In genomic region chrX:2788980-2789379, GRCh38 we compare ENCODE assay signal across 29 cellular contexts. TPM values are rescaled to one million over a fixed set of nuclear protein-coding genes. Genes with fewer than 3 reads are reported as not detected.
"Had no signal": no experiment of that assay in that cellular context is flagged by ENCODE, and none has a peak within 500 bp of the region (broad histone marks: within the 10 kb centered on the region; RNA-seq: fewer than 3 reads in every experiment).

No MANE protein-coding gene starts in this region.

- H3K36me3 ChIP-seq: stomach, suprapubic skin, thoracic aorta, thyroid gland, tibial artery, tibial nerve, transverse colon, upper lobe of left lung, upper lobe of right lung, uterus, vagina had no signal

- H3K27me3 Mint-ChIP-seq: stimulated activated naive CD8-positive, alpha-beta T cell treated with anti-CD3 and anti-CD28 coated beads, Interleukin-15, Interleukin-2, amounts not matched to agents 100 ng/mL and 50 ng/mL, for 24 hours; type B pancreatic cell had no signal

- H3K27ac Mint-ChIP-seq: stimulated activated effector memory CD8-positive, alpha-beta T cell treated with anti-CD3 and anti-CD28 coated beads, Interleukin-12 subunit alpha, Interleukin-12 subunit beta, amount 100 ng/mL, for 72 hours; stimulated activated memory B cell treated with anti-CD40 and anti-IgM and Interleukin-4, amounts not matched to agents 10 μg/mL and 1 μg/mL and 100 μg/mL, for 72 hours; stimulated activated naive B cell treated with anti-CD40 and anti-IgM and Interleukin-4, amounts not matched to agents 10 μg/mL and 1 μg/mL and 100 μg/mL, for 72 hours; stimulated activated naive CD8-positive, alpha-beta T cell treated with anti-CD3 and anti-CD28 coated beads, Interleukin-15, amount 100 ng/mL, for 72 hours; stimulated activated naive CD8-positive, alpha-beta T cell treated with anti-CD3 and anti-CD28 coated beads, Interleukin-15, Interleukin-2, amounts not matched to agents 100 ng/mL and 50 ng/mL, for 24 hours; type B pancreatic cell had no signal

- H3K4me3 Mint-ChIP-seq: stimulated activated effector memory CD8-positive, alpha-beta T cell treated with anti-CD3 and anti-CD28 coated beads, Interleukin-12 subunit alpha, Interleukin-12 subunit beta, amount 100 ng/mL, for 72 hours; stimulated activated memory B cell treated with anti-CD40 and anti-IgM and Interleukin-4, amounts not matched to agents 10 μg/mL and 1 μg/mL and 100 μg/mL, for 72 hours; stimulated activated naive B cell treated with anti-CD40 and anti-IgM and Interleukin-4, amounts not matched to agents 10 μg/mL and 1 μg/mL and 100 μg/mL, for 72 hours; stimulated activated naive CD8-positive, alpha-beta T cell treated with anti-CD3 and anti-CD28 coated beads, Interleukin-15, amount 100 ng/mL, for 72 hours; stimulated activated naive CD8-positive, alpha-beta T cell treated with anti-CD3 and anti-CD28 coated beads, Interleukin-15, Interleukin-2, amounts not matched to agents 100 ng/mL and 50 ng/mL, for 24 hours; type B pancreatic cell had no signal

- H3K4me1 ChIP-seq: stomach, suprapubic skin, testis, thyroid gland, tibial artery, tibial nerve, transverse colon, upper lobe of left lung, upper lobe of right lung, uterus, vagina had no signal

- H3K4me3 ChIP-seq: stomach, suprapubic skin, testis, thoracic aorta, thyroid gland, tibial artery, tibial nerve, transverse colon, upper lobe of left lung, upper lobe of right lung, uterus, vagina had no signal

- H3K4me1 Mint-ChIP-seq: stimulated activated effector memory CD8-positive, alpha-beta T cell treated with anti-CD3 and anti-CD28 coated beads, Interleukin-12 subunit alpha, Interleukin-12 subunit beta, amount 100 ng/mL, for 72 hours; stimulated activated memory B cell treated with anti-CD40 and anti-IgM and Interleukin-4, amounts not matched to agents 10 μg/mL and 1 μg/mL and 100 μg/mL, for 72 hours; stimulated activated naive CD8-positive, alpha-beta T cell treated with anti-CD3 and anti-CD28 coated beads, Interleukin-15, amount 100 ng/mL, for 72 hours had no signal

- H3K36me3 Mint-ChIP-seq: stimulated activated effector memory CD8-positive, alpha-beta T cell treated with anti-CD3 and anti-CD28 coated beads, Interleukin-12 subunit alpha, Interleukin-12 subunit beta, amount 100 ng/mL, for 72 hours; stimulated activated memory B cell treated with anti-CD40 and anti-IgM and Interleukin-4, amounts not matched to agents 10 μg/mL and 1 μg/mL and 100 μg/mL, for 72 hours; stimulated activated naive B cell treated with anti-CD40 and anti-IgM and Interleukin-4, amounts not matched to agents 10 μg/mL and 1 μg/mL and 100 μg/mL, for 72 hours; type B pancreatic cell had no signal

- H3K9me3 ChIP-seq: stomach, suprapubic skin, testis, thoracic aorta, thyroid gland, tibial artery, tibial nerve, transverse colon, upper lobe of left lung, upper lobe of right lung, uterus, vagina had no signal

- H3K27me3 ChIP-seq: stomach, suprapubic skin, testis, thyroid gland, tibial artery, tibial nerve, transverse colon, upper lobe of left lung, upper lobe of right lung, uterus, vagina had no signal

- H3K9me3 Mint-ChIP-seq: stimulated activated effector memory CD8-positive, alpha-beta T cell treated with anti-CD3 and anti-CD28 coated beads, Interleukin-12 subunit alpha, Interleukin-12 subunit beta, amount 100 ng/mL, for 72 hours; stimulated activated memory B cell treated with anti-CD40 and anti-IgM and Interleukin-4, amounts not matched to agents 10 μg/mL and 1 μg/mL and 100 μg/mL, for 72 hours; stimulated activated naive B cell treated with anti-CD40 and anti-IgM and Interleukin-4, amounts not matched to agents 10 μg/mL and 1 μg/mL and 100 μg/mL, for 72 hours; stimulated activated naive CD8-positive, alpha-beta T cell treated with anti-CD3 and anti-CD28 coated beads, Interleukin-15, amount 100 ng/mL, for 72 hours; stimulated activated naive CD8-positive, alpha-beta T cell treated with anti-CD3 and anti-CD28 coated beads, Interleukin-15, Interleukin-2, amounts not matched to agents 100 ng/mL and 50 ng/mL, for 24 hours; type B pancreatic cell had no signal

- DNase-seq: stimulated activated CD4-positive, alpha-beta T cell treated with anti-CD3 and anti-CD28 coated beads, Interleukin-2, amount 100 ng/mL, for 48 hours; stimulated activated CD4-positive, alpha-beta T cell treated with anti-CD3 and anti-CD28 coated beads, Interleukin-4, amount 100 ng/mL, for 1 hour; stimulated activated CD4-positive, alpha-beta T cell treated with anti-CD3 and anti-CD28 coated beads, Interleukin-4, amount 100 ng/mL, for 24 hours; stimulated activated CD4-positive, alpha-beta T cell treated with anti-CD3 and anti-CD28 coated beads, Interleukin-4, amount 100 ng/mL, for 4 hours; stimulated activated CD8-positive, alpha-beta memory T cell treated with anti-CD3 and anti-CD28 coated beads, Interleukin-4, amount 100 ng/mL, for 48 hours; stimulated activated naive B cell treated with anti-CD40 and anti-IgM and Interleukin-4, amounts not matched to agents 10 μg/mL and 1 μg/mL and 100 μg/mL, for 72 hours; stimulated activated naive CD4-positive, alpha-beta T cell; stimulated activated naive CD4-positive, alpha-beta T cell treated with Interleukin-2 at 50 U/mL for 16 hours; stimulated activated naive CD8-positive, alpha-beta T cell treated with anti-CD3 and anti-CD28 coated beads, Interleukin-15, amount 100 ng/mL, for 72 hours; stimulated activated naive CD8-positive, alpha-beta T cell treated with anti-CD3 and anti-CD28 coated beads, Interleukin-15, Interleukin-2, amounts not matched to agents 100 U/mL and 50 U/mL, for 24 hours; stomach; substantia nigra; testis; thyroid gland; tibial artery; transverse colon; upper lobe of left lung; upper lobe of right lung; uterus had no signal

- H3K27ac ChIP-seq: stomach, suprapubic skin, testis, thoracic aorta, thyroid gland, tibial artery, tibial nerve, transverse colon, upper lobe of left lung, upper lobe of right lung, uterus, vagina had no signal

- FAIRE-seq: urothelium cell line had no signal

- ATAC-seq: stimulated activated effector memory CD8-positive, alpha-beta T cell treated with anti-CD3 and anti-CD28 coated beads, Interleukin-12 subunit alpha, Interleukin-12 subunit beta, amount 100 ng/mL, for 72 hours; stimulated activated memory B cell treated with anti-CD40 and anti-IgM and Interleukin-4, amounts not matched to agents 10 μg/mL and 1 μg/mL and 100 μg/mL, for 72 hours; stimulated activated naive B cell treated with anti-CD40 and anti-IgM and Interleukin-4, amounts not matched to agents 10 μg/mL and 1 μg/mL and 100 μg/mL, for 72 hours; stimulated activated naive CD8-positive, alpha-beta T cell treated with anti-CD3 and anti-CD28 coated beads, Interleukin-15, amount 100 ng/mL, for 72 hours; stimulated activated naive CD8-positive, alpha-beta T cell treated with anti-CD3 and anti-CD28 coated beads, Interleukin-15, Interleukin-2, amounts not matched to agents 100 U/mL and 50 U/mL, for 24 hours; upper lobe of right lung had no signal

RNA-seq across cellular contexts. Expression of gene XG, which starts 37.1 kb away (rescaled TPM):
- total RNA-seq: stomach, temporal lobe had no signal
